ENCODE assay signal across 20 cellular contexts in genomic region chr6:108570518-108570917, GRCh38. TPM values are rescaled to one million over a fixed set of nuclear protein-coding genes. Genes with fewer than 3 reads are reported as not detected.
DNase-seq lines count a peak whose midpoint lies in the region; ATAC-seq and TF ChIP-seq lines count a peak whose summit lies in the region.
"Had no signal": no experiment of that assay in that cellular context is flagged by ENCODE, and none has a peak within 500 bp of the region (broad histone marks: within the 10 kb centered on the region; RNA-seq: fewer than 3 reads in every experiment).

No MANE protein-coding gene starts in this region.

- no peaks in the 10 kb centered on the region for H3K9me3 Mint-ChIP-seq in CD14-positive monocyte
- H3K9me3 Mint-ChIP-seq: activated T-cell treated with anti-CD3 and anti-CD28 coated beads, Interleukin-2, amount 50 U/mL, for 72 hours; stimulated activated memory B cell treated with anti-CD40 and anti-IgM and Interleukin-4, amounts not matched to agents 10 μg/mL and 1 μg/mL and 100 μg/mL, for 72 hours had no signal

- peak; percentile 23; the same call in 1 of the 3 replicates for ATAC-seq in SK-N-SH treated with all-trans-retinoic acid at 6 μM for 48 hours
- ATAC-seq in body of pancreas, result no peak
- no peak for ATAC-seq in GM21515 (IDR thresholded peaks at IDR 0.05; ENCODE audit: unreplicated experiment)
- ATAC-seq: activated T-cell treated with anti-CD3 and anti-CD28 coated beads, Interleukin-2, amount 50 U/mL, for 72 hours; heart left ventricle; Right ventricle myocardium inferior; stimulated activated memory B cell treated with anti-CD40 and anti-IgM and Interleukin-4, amounts not matched to agents 10 μg/mL and 1 μg/mL and 100 μg/mL, for 72 hours had no signal

- no peak overlapping the region for H2BK12ac ChIP-seq in mesenchymal stem cell (ENCODE audit: low read length in 2 of 2)

- intact Hi-C loops in CD14-positive monocyte (cut with micrococcal nuclease), result no loop called here
- intact Hi-C loops in body of pancreas (cut with DNase I), result no loop called here

- H3K4me1 ChIP-seq in mesenchymal stem cell (ENCODE audit: control insufficient read depth, insufficient read depth, low read depth, low read length), result peaks cover 5% of the 10 kb centered on the region
- H3K4me1 ChIP-seq in body of pancreas, result peaks cover 69% of the 10 kb centered on the region

- peaks cover 16% of the 10 kb centered on the region for H3K79me1 ChIP-seq in mesenchymal stem cell (replicated peaks; ENCODE audit: low read length, poor library complexity, severe bottlenecking)

- in situ Hi-C loops in G401 (cut with HindIII; ENCODE audit: low sequenced_read_pairs), result no loop called here

- H3K9me3 ChIP-seq in mesenchymal stem cell (ENCODE audit: control insufficient read depth, low read length) (no peaks in the 10 kb centered on the region), body of pancreas (no peaks in the 10 kb centered on the region)
- H3K9me3 ChIP-seq: BE2C, heart left ventricle, tibial nerve had no signal

- WGBS in mesenchymal stem cell, result 94% methylated on average over 1 of the region's 1 CpG
- WGBS in body of pancreas, 2 donors, result 83 to 90% methylated on average over 1 of the region's 1 CpG

- DNase-seq in CD14-positive monocyte (ENCODE audit: low spot score) (no peak), HFF-Myc (ENCODE audit: extremely low read depth, low read depth) (no peak), mesenchymal stem cell (no peak), G401 (ENCODE audit: low spot score) (no peak), NAMALWA (ENCODE audit: low spot score) (no peak), body of pancreas (no peak)
- DNase-seq: activated CD4-positive, alpha-beta T cell treated with anti-CD3 and anti-CD28 coated beads, Interleukin-2, amount 50 U/mL, for 48 hours; activated T-cell treated with anti-CD3 and anti-CD28 coated beads, Interleukin-2, amount 50 U/mL, for 72 hours; BE2C; DMS79; heart left ventricle; NCI-H2081 treated with DMSO at 0.1 percent for 48 hours; NCI-H526; nucleus accumbens had no signal

- peaks cover 63% of the 10 kb centered on the region for H3K4me1 Mint-ChIP-seq in CD14-positive monocyte

- H4K8ac ChIP-seq in mesenchymal stem cell (ENCODE audit: low read length), result no peak overlapping the region

- no peak overlapping the region for H2AFZ ChIP-seq in mesenchymal stem cell (ENCODE audit: low read depth, low read length)

- TF ChIP-seq POLR2A in body of pancreas (IDR thresholded peaks at IDR 0.05), result no peak

- peaks cover 63 to 78% of the 10 kb centered on the region in 2 donors for H3K36me3 Mint-ChIP-seq in CD14-positive monocyte

- no peak for TF ChIP-seq CTCF in CD14-positive monocyte (IDR thresholded peaks at IDR 0.05)
- peak; percentile 3 for TF ChIP-seq CTCF in HFF-Myc (IDR thresholded peaks at IDR 0.05; ENCODE audit: low read depth, low read length, missing control alignments)
- TF ChIP-seq CTCF in body of pancreas (IDR thresholded peaks at IDR 0.05), result peak in 1 of 7 experiments; percentile 8

- H3K18ac ChIP-seq in mesenchymal stem cell (ENCODE audit: low read depth in 1 of 2, low read length in 2 of 2), result no peak overlapping the region

- peak overlapping the region in 4 of 7 donors; percentile 6 to 69 (median 37) for H3K27ac Mint-ChIP-seq in CD14-positive monocyte
- H3K27ac Mint-ChIP-seq: activated T-cell treated with anti-CD3 and anti-CD28 coated beads, Interleukin-2, amount 50 U/mL, for 72 hours; stimulated activated memory B cell treated with anti-CD40 and anti-IgM and Interleukin-4, amounts not matched to agents 10 μg/mL and 1 μg/mL and 100 μg/mL, for 72 hours had no signal

- H3K14ac ChIP-seq in mesenchymal stem cell (ENCODE audit: low read length in 2 of 2), result no peak overlapping the region

- H2BK15ac ChIP-seq in mesenchymal stem cell (ENCODE audit: low read depth, poor library complexity, severe bottlenecking), result no peak overlapping the region

- H3K27me3 Mint-ChIP-seq in CD14-positive monocyte (ENCODE audit: low read depth in 3 of 3), result peaks cover 0 to 3% (median 3%) of the 10 kb centered on the region in 3 donors
- H3K27me3 Mint-ChIP-seq: stimulated activated memory B cell treated with anti-CD40 and anti-IgM and Interleukin-4, amounts not matched to agents 10 μg/mL and 1 μg/mL and 100 μg/mL, for 72 hours had no signal

- peaks cover 19 to 52% of the 10 kb centered on the region in 2 experiments for H3K36me3 ChIP-seq in mesenchymal stem cell (ENCODE audit: control insufficient read depth in 1 of 2, insufficient read depth in 2 of 2, low read depth in 1 of 2, low read length in 2 of 2)
- peaks cover 0 to 19% of the 10 kb centered on the region in 2 donors for H3K36me3 ChIP-seq in body of pancreas (replicated peaks in 1 of 2; ENCODE audit: insufficient read depth in 1 of 2, low read depth in 2 of 2)

- H2BK120ac ChIP-seq in mesenchymal stem cell (ENCODE audit: low read depth, low read length), result no peak overlapping the region

- H4K91ac ChIP-seq in mesenchymal stem cell (ENCODE audit: low read length), result no peak overlapping the region

- peak overlapping the region; percentile 21 for H3K9ac ChIP-seq in mesenchymal stem cell (ENCODE audit: low read length)

- H2BK5ac ChIP-seq in mesenchymal stem cell (ENCODE audit: low read depth, low read length, poor library complexity, severe bottlenecking), result no peak overlapping the region

- H3K27me3 ChIP-seq in mesenchymal stem cell (ENCODE audit: control insufficient read depth in 1 of 2, insufficient read depth in 1 of 2, low read length in 2 of 2) (no peaks in the 10 kb centered on the region), body of pancreas (no peaks in the 10 kb centered on the region)
- H3K27me3 ChIP-seq: BE2C, heart left ventricle, tibial nerve had no signal

- no peak overlapping the region for H3K4me2 ChIP-seq in mesenchymal stem cell (ENCODE audit: low read length, poor library complexity, severe bottlenecking)

- H3K4ac ChIP-seq in mesenchymal stem cell (ENCODE audit: low read depth in 1 of 2, low read length in 2 of 2), result no peak overlapping the region

- H2AK5ac ChIP-seq in mesenchymal stem cell (ENCODE audit: low read length, severe bottlenecking), result no peak overlapping the region

- H3K27ac ChIP-seq in mesenchymal stem cell (ENCODE audit: low read length, poor library complexity, severe bottlenecking), result no peak overlapping the region
- no peak overlapping the region for H3K27ac ChIP-seq in body of pancreas
- H3K27ac ChIP-seq: skin epidermis had no signal

- H3K23ac ChIP-seq in mesenchymal stem cell (ENCODE audit: low read length in 2 of 2), result no peak overlapping the region

- no peak overlapping the region for H3K4me3 ChIP-seq in HFF-Myc (replicated peaks; ENCODE audit: low read depth, low read length)
- no peak overlapping the region for H3K4me3 ChIP-seq in mesenchymal stem cell (ENCODE audit: insufficient read depth in 1 of 2, low read depth in 1 of 2, low read length in 2 of 2)
- no peak overlapping the region for H3K4me3 ChIP-seq in body of pancreas
- H3K4me3 ChIP-seq: heart left ventricle, skin epidermis, tibial nerve had no signal

- no peak overlapping the region for H3K4me3 Mint-ChIP-seq in CD14-positive monocyte
- H3K4me3 Mint-ChIP-seq: activated T-cell treated with anti-CD3 and anti-CD28 coated beads, Interleukin-2, amount 50 U/mL, for 72 hours; stimulated activated memory B cell treated with anti-CD40 and anti-IgM and Interleukin-4, amounts not matched to agents 10 μg/mL and 1 μg/mL and 100 μg/mL, for 72 hours had no signal

TF ChIP-seq in SK-N-SH treated with all-trans-retinoic acid at 6 μM for 48 hours, 23 proteins besides CTCF, POLR2A, EP300 and RAD21:
- TF ChIP-seq TSHZ2 (CRISPR knock-in tag; IDR thresholded peaks at IDR 0.05) (no peak), PPARA (CRISPR knock-in tag; IDR thresholded peaks at IDR 0.05; ENCODE audit: borderline replicate concordance) (no peak)

RNA-seq across cellular contexts. Expression of gene FOXO3, which starts 9.8 kb away (rescaled TPM):
- polyA plus RNA-seq in CD14-positive monocyte, result 10 to 100 TPM; 15.4 to 17.5 TPM
- 19.2 TPM for polyA plus RNA-seq in mesenchymal stem cell (2013, experiment 1 of 2)
- polyA plus RNA-seq in mesenchymal stem cell (2013, experiment 2 of 2), result 18.8 TPM
- 13.7 and 15.7 TPM in 2 replicates for total RNA-seq in G401 (2014; rRNA removed; shearing (Covaris generic))
- total RNA-seq in body of pancreas, result 10 to 100 TPM; 62.8 to 69.5 TPM
